In the genomic region with DNA sequence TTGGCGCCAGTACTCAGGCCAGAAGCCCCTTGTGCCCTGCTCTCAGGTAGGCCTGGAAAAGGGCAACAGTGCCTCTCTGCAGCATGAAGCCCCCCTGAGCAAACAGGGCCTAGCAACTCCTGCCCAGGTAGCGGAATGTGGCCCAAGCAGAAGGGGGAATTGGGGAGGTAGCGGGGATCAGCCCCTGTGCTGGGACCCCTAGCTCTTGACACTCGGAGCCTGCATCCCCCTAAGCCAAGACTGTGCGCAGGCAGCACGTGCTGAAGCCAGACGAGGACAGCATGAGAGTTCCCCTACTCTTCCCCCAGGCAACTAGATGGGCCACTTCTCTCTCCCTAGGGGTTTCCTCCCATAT, we compare ENCODE assay signal across 1 cellular context.
A peak's percentile ranks its signal among the peaks of the same experiment; 100 is the strongest.
TF ChIP-seq lines count a peak whose summit lies in the region.

No MANE protein-coding gene starts in this region.

TF ChIP-seq in HepG2, 621 proteins besides CTCF, POLR2A, EP300 and RAD21 (continued from another document and continues in another):
- TF ChIP-seq SPEN (CRISPR knock-in tag; IDR thresholded peaks at IDR 0.05; ENCODE audit: low read depth) (no peak), SSRP1 (CRISPR knock-in tag; IDR thresholded peaks at IDR 0.05) (no peak; the same call in 1 of the 2 replicates), NCOA1 (CRISPR knock-in tag; IDR thresholded peaks at IDR 0.05) (no peak; the same call in 1 of the 2 replicates), POLR2G (IDR thresholded peaks at IDR 0.05; ENCODE audit: low read depth, low read length) (peak; percentile 17; the same call in 1 of the 2 replicates), ZNF3 (CRISPR knock-in tag; IDR thresholded peaks at IDR 0.05) (no peak), REPIN1 (CRISPR knock-in tag; IDR thresholded peaks at IDR 0.05; ENCODE audit: borderline replicate concordance, low read depth) (no peak), RBAK (CRISPR knock-in tag; IDR thresholded peaks at IDR 0.05) (no peak), ZNF484 (CRISPR knock-in tag; IDR thresholded peaks at IDR 0.05; ENCODE audit: borderline replicate concordance, low read depth) (no peak), ZNF292 (CRISPR knock-in tag; IDR thresholded peaks at IDR 0.05; ENCODE audit: borderline replicate concordance, low read depth) (no peak; the same call in 1 of the 2 replicates), FOXO1 (CRISPR knock-in tag; IDR thresholded peaks at IDR 0.05) (no peak), FUBP1 (CRISPR knock-in tag; IDR thresholded peaks at IDR 0.05; ENCODE audit: borderline replicate concordance) (no peak), POLR2AphosphoS5 (IDR thresholded peaks at IDR 0.05; ENCODE audit: low read depth, low read length) (0 out of 2 replicates have a peak, but pooled peaks have one; percentile 6), ADNP (CRISPR knock-in tag; IDR thresholded peaks at IDR 0.05) (no peak), SIN3A (IDR thresholded peaks at IDR 0.05; ENCODE audit: borderline replicate concordance, low read depth, low read length) (0 out of 2 replicates have a peak, but pooled peaks have one; percentile 13), ZNF264 (CRISPR knock-in tag; IDR thresholded peaks at IDR 0.05) (no peak), ZNF367 (CRISPR knock-in tag; IDR thresholded peaks at IDR 0.05; ENCODE audit: borderline replicate concordance) (0 out of 2 replicates have a peak, but pooled peaks have one; percentile 43), ZNF703 (CRISPR knock-in tag; IDR thresholded peaks at IDR 0.05; ENCODE audit: borderline replicate concordance) (no peak; the same call in 1 of the 2 replicates), ATF1 (CRISPR knock-in tag; IDR thresholded peaks at IDR 0.05) (no peak), ZNF260 (CRISPR knock-in tag; IDR thresholded peaks at IDR 0.05; ENCODE audit: borderline replicate concordance, low read depth) (peak; percentile 37; the same call in 1 of the 2 replicates), ZBTB42 (CRISPR knock-in tag; IDR thresholded peaks at IDR 0.05) (no peak), ZNF883 (CRISPR knock-in tag; IDR thresholded peaks at IDR 0.05; ENCODE audit: not compliant biosample characterization) (no peak), ZNF460 (CRISPR knock-in tag; IDR thresholded peaks at IDR 0.05; ENCODE audit: borderline replicate concordance) (no peak), ZNF557 (CRISPR knock-in tag; IDR thresholded peaks at IDR 0.05) (no peak), ZFP41 (CRISPR knock-in tag; IDR thresholded peaks at IDR 0.05; ENCODE audit: borderline replicate concordance) (no peak), RBM22 (optimal IDR thresholded peaks at IDR 0.05; ENCODE audit: low read length) (peak; percentile 10), CHCHD3 (CRISPR knock-in tag; IDR thresholded peaks at IDR 0.05) (no peak), NCOA5 (CRISPR knock-in tag; IDR thresholded peaks at IDR 0.05) (no peak; the same call in 1 of the 2 replicates), MEIS1 (CRISPR knock-in tag; IDR thresholded peaks at IDR 0.05; ENCODE audit: borderline replicate concordance) (0 out of 2 replicates have a peak, but pooled peaks have one; percentile 46), NFYC (CRISPR knock-in tag; IDR thresholded peaks at IDR 0.05) (no peak), FOXM1 (CRISPR knock-in tag; IDR thresholded peaks at IDR 0.05) (no peak), SRSF9 (IDR thresholded peaks at IDR 0.05; ENCODE audit: borderline replicate concordance, insufficient read depth, low read depth, low read length, poor library complexity, severe bottlenecking) (no peak), AHDC1 (CRISPR knock-in tag; IDR thresholded peaks at IDR 0.05; ENCODE audit: borderline replicate concordance) (peak; percentile 14; the same call in 1 of the 2 replicates), PAF1 (CRISPR knock-in tag; IDR thresholded peaks at IDR 0.05) (no peak), ZNF496 (CRISPR knock-in tag; IDR thresholded peaks at IDR 0.05; ENCODE audit: insufficient replicate concordance) (no peak), ZNF234 (CRISPR knock-in tag; conservative IDR thresholded peaks at IDR 0.05) (no peak), MTERF4 (CRISPR knock-in tag; IDR thresholded peaks at IDR 0.05) (no peak), ZNF597 (CRISPR knock-in tag; IDR thresholded peaks at IDR 0.05) (no peak), HNRNPH1 (optimal IDR thresholded peaks at IDR 0.05; ENCODE audit: low read depth, low read length) (no peak), ZFX (CRISPR knock-in tag; IDR thresholded peaks at IDR 0.05; ENCODE audit: low read depth) (peak; percentile 52; the same call in 1 of the 2 replicates), ZNF639 (CRISPR knock-in tag; conservative IDR thresholded peaks at IDR 0.05) (no peak), ATF6 (CRISPR knock-in tag; conservative IDR thresholded peaks at IDR 0.05) (no peak), ZNF468 (CRISPR knock-in tag; IDR thresholded peaks at IDR 0.05) (no peak), ZBTB7B (CRISPR knock-in tag; IDR thresholded peaks at IDR 0.05) (no peak), NFKB2 (CRISPR knock-in tag; IDR thresholded peaks at IDR 0.05; ENCODE audit: borderline replicate concordance) (0 out of 2 replicates have a peak, but pooled peaks have one; percentile 13), ZNF749 (CRISPR knock-in tag; IDR thresholded peaks at IDR 0.05; ENCODE audit: borderline replicate concordance) (0 out of 2 replicates have a peak, but pooled peaks have one; percentile 7), PITX1 (CRISPR knock-in tag; IDR thresholded peaks at IDR 0.05) (no peak; the same call in 1 of the 2 replicates), ZNF160 (CRISPR knock-in tag; IDR thresholded peaks at IDR 0.05) (no peak)
- TF ChIP-seq, protein P1, sequence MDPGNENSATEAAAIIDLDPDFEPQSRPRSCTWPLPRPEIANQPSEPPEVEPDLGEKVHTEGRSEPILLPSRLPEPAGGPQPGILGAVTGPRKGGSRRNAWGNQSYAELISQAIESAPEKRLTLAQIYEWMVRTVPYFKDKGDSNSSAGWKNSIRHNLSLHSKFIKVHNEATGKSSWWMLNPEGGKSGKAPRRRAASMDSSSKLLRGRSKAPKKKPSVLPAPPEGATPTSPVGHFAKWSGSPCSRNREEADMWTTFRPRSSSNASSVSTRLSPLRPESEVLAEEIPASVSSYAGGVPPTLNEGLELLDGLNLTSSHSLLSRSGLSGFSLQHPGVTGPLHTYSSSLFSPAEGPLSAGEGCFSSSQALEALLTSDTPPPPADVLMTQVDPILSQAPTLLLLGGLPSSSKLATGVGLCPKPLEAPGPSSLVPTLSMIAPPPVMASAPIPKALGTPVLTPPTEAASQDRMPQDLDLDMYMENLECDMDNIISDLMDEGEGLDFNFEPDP (CRISPR knock-in tag; conservative IDR thresholded peaks at IDR 0.05): 0 out of 2 replicates have a peak, but pooled peaks have one; percentile 70
- TF ChIP-seq, protein P2, sequence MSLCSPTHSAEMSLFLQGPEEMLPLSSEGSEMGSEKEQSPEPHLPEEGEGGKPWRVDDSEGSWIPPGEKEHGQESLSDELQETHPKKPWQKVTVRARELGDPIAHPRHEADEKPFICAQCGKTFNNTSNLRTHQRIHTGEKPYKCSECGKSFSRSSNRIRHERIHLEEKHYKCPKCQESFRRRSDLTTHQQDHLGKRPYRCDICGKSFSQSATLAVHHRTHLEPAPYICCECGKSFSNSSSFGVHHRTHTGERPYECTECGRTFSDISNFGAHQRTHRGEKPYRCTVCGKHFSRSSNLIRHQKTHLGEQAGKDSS (CRISPR knock-in tag; IDR thresholded peaks at IDR 0.05; ENCODE audit: borderline replicate concordance, low read depth): 0 out of 2 replicates have a peak, but pooled peaks have one; percentile 8
- TF ChIP-seq, protein P3, sequence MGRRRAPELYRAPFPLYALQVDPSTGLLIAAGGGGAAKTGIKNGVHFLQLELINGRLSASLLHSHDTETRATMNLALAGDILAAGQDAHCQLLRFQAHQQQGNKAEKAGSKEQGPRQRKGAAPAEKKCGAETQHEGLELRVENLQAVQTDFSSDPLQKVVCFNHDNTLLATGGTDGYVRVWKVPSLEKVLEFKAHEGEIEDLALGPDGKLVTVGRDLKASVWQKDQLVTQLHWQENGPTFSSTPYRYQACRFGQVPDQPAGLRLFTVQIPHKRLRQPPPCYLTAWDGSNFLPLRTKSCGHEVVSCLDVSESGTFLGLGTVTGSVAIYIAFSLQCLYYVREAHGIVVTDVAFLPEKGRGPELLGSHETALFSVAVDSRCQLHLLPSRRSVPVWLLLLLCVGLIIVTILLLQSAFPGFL (CRISPR knock-in tag; IDR thresholded peaks at IDR 0.05): no peak
